Comparison of ENCODE assay signal across 15 cellular contexts in the genomic region with DNA sequence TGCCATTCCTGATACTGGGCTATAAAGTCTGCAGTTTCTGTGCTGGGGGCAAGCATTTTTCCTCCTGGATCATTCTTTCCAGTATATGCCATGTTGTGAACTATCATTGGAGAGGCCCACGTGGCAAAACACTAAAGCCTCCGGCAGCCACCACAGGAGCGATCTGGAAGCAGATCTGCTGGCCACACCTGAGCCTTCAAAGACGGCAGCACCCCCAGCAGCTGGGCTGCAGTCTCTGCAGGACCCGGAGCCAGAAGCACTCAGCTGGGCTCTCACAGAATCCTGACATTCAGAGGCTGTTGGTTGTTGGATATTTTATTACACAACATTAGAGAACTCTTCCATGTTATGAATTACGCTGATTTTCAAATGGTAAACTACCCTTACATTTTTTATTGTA.
DNase-seq lines count a peak whose midpoint lies in the region; ATAC-seq and TF ChIP-seq lines count a peak whose summit lies in the region.
"Had no signal": no experiment of that assay in that cellular context is flagged by ENCODE, and none has a peak within 500 bp of the region (broad histone marks: within the 10 kb centered on the region; RNA-seq: fewer than 3 reads in every experiment).

No MANE protein-coding gene starts in this region.

- no peaks in the 10 kb centered on the region for H3K4me1 ChIP-seq in testis
- no peaks in the 10 kb centered on the region; the same call in none of the 2 replicates for H3K4me1 ChIP-seq in Karpas-422 (ENCODE audit: low read length)

- no peak for ATAC-seq in HG02852 (IDR thresholded peaks at IDR 0.05; ENCODE audit: unreplicated experiment)

- no peak overlapping the region for H2AFZ ChIP-seq in Karpas-422 (ENCODE audit: low read length)

- H3K4me3 ChIP-seq in testis = no peak overlapping the region
- H3K4me3 ChIP-seq in Karpas-422 (ENCODE audit: low read length) = no peak overlapping the region
- H3K4me3 ChIP-seq: SJCRH30 had no signal

- no peaks in the 10 kb centered on the region for H4K20me1 ChIP-seq in Karpas-422 (ENCODE audit: insufficient read depth, low read depth, low read length)

- H3K27ac ChIP-seq in testis (no peak overlapping the region), Karpas-422 (ENCODE audit: low read length) (no peak overlapping the region)
- H3K27ac ChIP-seq: 22Rv1, RWPE1, SJCRH30 had no signal

- no peak overlapping the region for H3K4me2 ChIP-seq in Karpas-422 (ENCODE audit: low read depth, low read length, poor library complexity, severe bottlenecking)

- WGBS in testis, 2 donors = 87 to 93% methylated on average over 6 of the region's 6 CpGs

- DNase-seq in NCI-H2029 (lab: John Stamatoyannopoulos, UW) (peak; percentile 39), NCI-H2029 treated with DMSO at 0.1 percent for 48 hours (lab: John Stamatoyannopoulos, UW) (no peak), NCI-H1092 (lab: John Stamatoyannopoulos, UW) (peak; percentile 36), NCI-H526 (lab: John Stamatoyannopoulos, UW) (peak; percentile 61 to 78), left kidney (ENCODE audit: low read depth, low spot score) (peak; percentile 59), testis (no peak), Karpas-422 (no peak)
- DNase-seq: CD4-positive, alpha-beta T cell; NCI-H1417 treated with DMSO at 0.1 percent for 48 hours; NCI-H524 treated with DMSO at 0.1 percent for 48 hours; OCI-M1; SJCRH30 had no signal

- H3K27me3 ChIP-seq in testis (no peaks in the 10 kb centered on the region), Karpas-422 (ENCODE audit: low read length) (no peaks in the 10 kb centered on the region)
- H3K27me3 ChIP-seq: SJCRH30 had no signal

- no peak overlapping the region for H3K9ac ChIP-seq in Karpas-422 (ENCODE audit: low read length)

- no peaks in the 10 kb centered on the region for H3K9me2 ChIP-seq in Karpas-422 (replicated peaks; ENCODE audit: insufficient read depth, low read length)

- no peak for TF ChIP-seq CTCF in testis (IDR thresholded peaks at IDR 0.05)

- intact Hi-C loops in testis (cut with DNase I; ENCODE audit: low total_unique reads) = no loop called here

- no peaks in the 10 kb centered on the region for H3K79me2 ChIP-seq in Karpas-422 (ENCODE audit: low read length)

- H3K9me3 ChIP-seq in testis (no peaks in the 10 kb centered on the region), Karpas-422 (ENCODE audit: low read length) (no peaks in the 10 kb centered on the region)
- H3K9me3 ChIP-seq: SJCRH30 had no signal

- no peak for TF ChIP-seq POLR2A in testis (IDR thresholded peaks at IDR 0.05)

- H3K36me3 ChIP-seq in testis (ENCODE audit: low read depth, missing control alignments) (no peaks in the 10 kb centered on the region), Karpas-422 (ENCODE audit: insufficient read depth, low read length) (no peaks in the 10 kb centered on the region)
- H3K36me3 ChIP-seq: SJCRH30 had no signal

Comparison
In these comparisons a context has a peak if more than half of its experiments do, and no peak if none do; other contexts are left out.
1. DNase-seq: peak in NCI-H2029 (single experiment), NCI-H1092 (single experiment), NCI-H526 (2 of 2) and left kidney (single experiment); none in NCI-H2029 treated with DMSO at 0.1 percent for 48 hours (single experiment), testis (single experiment) and Karpas-422 (single experiment).